Comparison of ENCODE assay signal across 2 cellular contexts in the genomic region with DNA sequence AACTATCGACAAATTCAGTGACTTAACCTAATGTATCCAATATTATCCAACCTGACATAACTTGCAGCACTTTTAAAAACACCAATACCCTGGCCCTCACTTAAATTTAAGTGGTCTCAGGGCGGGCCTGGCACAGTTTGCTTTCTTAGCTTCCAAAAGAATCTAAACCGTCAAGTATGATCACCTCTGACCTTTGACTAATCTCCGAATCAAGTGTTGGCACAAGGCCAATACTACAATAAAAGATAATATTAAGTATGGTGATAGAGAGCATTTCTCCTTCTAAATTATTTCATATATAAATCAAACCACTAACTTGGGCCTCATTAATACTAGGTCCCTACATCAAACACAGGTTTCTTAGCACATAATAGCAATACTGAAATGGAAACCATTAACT.
TF ChIP-seq lines count a peak whose summit lies in the region.

No MANE protein-coding gene starts in this region.

TF ChIP-seq in A549, 52 proteins besides CTCF, POLR2A, EP300 and RAD21 (continued from another document):
- TF ChIP-seq REST (IDR thresholded peaks at IDR 0.05), result no peak
- TF ChIP-seq MAZ (IDR thresholded peaks at IDR 0.05; ENCODE audit: borderline replicate concordance, low read depth, low read length), result no peak
- TF ChIP-seq FOXS1 (CRISPR knock-in tag; IDR thresholded peaks at IDR 0.05), result no peak
- no peak for TF ChIP-seq NR3C1 (IDR thresholded peaks at IDR 0.05)
- TF ChIP-seq, protein P1, sequence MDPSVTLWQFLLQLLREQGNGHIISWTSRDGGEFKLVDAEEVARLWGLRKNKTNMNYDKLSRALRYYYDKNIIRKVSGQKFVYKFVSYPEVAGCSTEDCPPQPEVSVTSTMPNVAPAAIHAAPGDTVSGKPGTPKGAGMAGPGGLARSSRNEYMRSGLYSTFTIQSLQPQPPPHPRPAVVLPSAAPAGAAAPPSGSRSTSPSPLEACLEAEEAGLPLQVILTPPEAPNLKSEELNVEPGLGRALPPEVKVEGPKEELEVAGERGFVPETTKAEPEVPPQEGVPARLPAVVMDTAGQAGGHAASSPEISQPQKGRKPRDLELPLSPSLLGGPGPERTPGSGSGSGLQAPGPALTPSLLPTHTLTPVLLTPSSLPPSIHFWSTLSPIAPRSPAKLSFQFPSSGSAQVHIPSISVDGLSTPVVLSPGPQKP (IDR thresholded peaks at IDR 0.05; ENCODE audit: low read depth, low read length), result no peak
- TF ChIP-seq PHF8 (IDR thresholded peaks at IDR 0.05; ENCODE audit: borderline replicate concordance, low read depth), result no peak
- TF ChIP-seq EHMT2 (IDR thresholded peaks at IDR 0.05; ENCODE audit: low read depth), result no peak
- no peak for TF ChIP-seq KDM5A (IDR thresholded peaks at IDR 0.05)
- TF ChIP-seq HOXA7 (CRISPR knock-in tag; IDR thresholded peaks at IDR 0.05), result no peak
- no peak for TF ChIP-seq CEBPB (IDR thresholded peaks at IDR 0.05)
- TF ChIP-seq, protein P2, sequence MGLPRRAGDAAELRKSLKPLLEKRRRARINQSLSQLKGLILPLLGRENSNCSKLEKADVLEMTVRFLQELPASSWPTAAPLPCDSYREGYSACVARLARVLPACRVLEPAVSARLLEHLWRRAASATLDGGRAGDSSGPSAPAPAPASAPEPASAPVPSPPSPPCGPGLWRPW (IDR thresholded peaks at IDR 0.05), result no peak
- no peak for TF ChIP-seq FOSL2 (IDR thresholded peaks at IDR 0.05)
- TF ChIP-seq FOSL2 (CRISPR knock-in tag; IDR thresholded peaks at IDR 0.05), result no peak
- no peak for TF ChIP-seq RNF2 (IDR thresholded peaks at IDR 0.05; ENCODE audit: borderline replicate concordance, low read depth)
- TF ChIP-seq, protein P3, sequence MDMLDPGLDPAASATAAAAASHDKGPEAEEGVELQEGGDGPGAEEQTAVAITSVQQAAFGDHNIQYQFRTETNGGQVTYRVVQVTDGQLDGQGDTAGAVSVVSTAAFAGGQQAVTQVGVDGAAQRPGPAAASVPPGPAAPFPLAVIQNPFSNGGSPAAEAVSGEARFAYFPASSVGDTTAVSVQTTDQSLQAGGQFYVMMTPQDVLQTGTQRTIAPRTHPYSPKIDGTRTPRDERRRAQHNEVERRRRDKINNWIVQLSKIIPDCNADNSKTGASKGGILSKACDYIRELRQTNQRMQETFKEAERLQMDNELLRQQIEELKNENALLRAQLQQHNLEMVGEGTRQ (IDR thresholded peaks at IDR 0.05), result no peak
TF ChIP-seq in A549: peak in this region for 0.

TF ChIP-seq in HEK293, 187 proteins besides CTCF, POLR2A, EP300 and RAD21 (continued from another document and continues in another):
- TF ChIP-seq ZNF350 (tag by site-specific recombination; IDR thresholded peaks at IDR 0.05), result peak; percentile 75; the same call in 1 of the 2 replicates
- 0 out of 2 replicates have a peak, but pooled peaks have one; percentile 77 for TF ChIP-seq ZNF561 (tag by site-specific recombination; IDR thresholded peaks at IDR 0.05; ENCODE audit: borderline replicate concordance)
- TF ChIP-seq ZFP3 (tag by site-specific recombination; IDR thresholded peaks at IDR 0.05; ENCODE audit: low read depth), result no peak
- no peak for TF ChIP-seq YY1 (tag by site-specific recombination; IDR thresholded peaks at IDR 0.05)
- TF ChIP-seq ZNF555 (tag by site-specific recombination; conservative IDR thresholded peaks at IDR 0.05), result no peak
- TF ChIP-seq ZNF23 (tag by site-specific recombination; IDR thresholded peaks at IDR 0.05; ENCODE audit: borderline replicate concordance), result no peak
- TF ChIP-seq ZNF473 (tag by site-specific recombination; IDR thresholded peaks at IDR 0.05), result no peak
- no peak for TF ChIP-seq ZNF114 (tag by site-specific recombination; IDR thresholded peaks at IDR 0.05)
- no peak for TF ChIP-seq ZBTB8A (tag by site-specific recombination; IDR thresholded peaks at IDR 0.05)
- no peak for TF ChIP-seq ZNF530 (tag by site-specific recombination; IDR thresholded peaks at IDR 0.05; ENCODE audit: low read depth)
- no peak for TF ChIP-seq ZNF558 (tag by site-specific recombination; IDR thresholded peaks at IDR 0.05)
- TF ChIP-seq ZNF549 (tag by site-specific recombination; IDR thresholded peaks at IDR 0.05), result peak; percentile 55
- peak; percentile 70 for TF ChIP-seq ZNF184 (tag by site-specific recombination; IDR thresholded peaks at IDR 0.05)
- no peak for TF ChIP-seq ZNF654 (tag by site-specific recombination; IDR thresholded peaks at IDR 0.05; ENCODE audit: low read depth)
- TF ChIP-seq ZNF768 (tag by site-specific recombination; IDR thresholded peaks at IDR 0.05), result no peak
- no peak for TF ChIP-seq ZNF324 (tag by site-specific recombination; IDR thresholded peaks at IDR 0.05)
- no peak for TF ChIP-seq SETDB1 (IDR thresholded peaks at IDR 0.05; ENCODE audit: insufficient read length, low read length)
- no peak for TF ChIP-seq ZNF174 (tag by site-specific recombination; IDR thresholded peaks at IDR 0.05)
- no peak for TF ChIP-seq ZNF202 (tag by site-specific recombination; IDR thresholded peaks at IDR 0.05; ENCODE audit: borderline replicate concordance)
- no peak for TF ChIP-seq ZIC2 (tag by site-specific recombination; IDR thresholded peaks at IDR 0.05)
- TF ChIP-seq ZNF214 (tag by site-specific recombination; IDR thresholded peaks at IDR 0.05; ENCODE audit: borderline replicate concordance), result peak; percentile 38; the same call in 1 of the 2 replicates
- TF ChIP-seq, protein P4, sequence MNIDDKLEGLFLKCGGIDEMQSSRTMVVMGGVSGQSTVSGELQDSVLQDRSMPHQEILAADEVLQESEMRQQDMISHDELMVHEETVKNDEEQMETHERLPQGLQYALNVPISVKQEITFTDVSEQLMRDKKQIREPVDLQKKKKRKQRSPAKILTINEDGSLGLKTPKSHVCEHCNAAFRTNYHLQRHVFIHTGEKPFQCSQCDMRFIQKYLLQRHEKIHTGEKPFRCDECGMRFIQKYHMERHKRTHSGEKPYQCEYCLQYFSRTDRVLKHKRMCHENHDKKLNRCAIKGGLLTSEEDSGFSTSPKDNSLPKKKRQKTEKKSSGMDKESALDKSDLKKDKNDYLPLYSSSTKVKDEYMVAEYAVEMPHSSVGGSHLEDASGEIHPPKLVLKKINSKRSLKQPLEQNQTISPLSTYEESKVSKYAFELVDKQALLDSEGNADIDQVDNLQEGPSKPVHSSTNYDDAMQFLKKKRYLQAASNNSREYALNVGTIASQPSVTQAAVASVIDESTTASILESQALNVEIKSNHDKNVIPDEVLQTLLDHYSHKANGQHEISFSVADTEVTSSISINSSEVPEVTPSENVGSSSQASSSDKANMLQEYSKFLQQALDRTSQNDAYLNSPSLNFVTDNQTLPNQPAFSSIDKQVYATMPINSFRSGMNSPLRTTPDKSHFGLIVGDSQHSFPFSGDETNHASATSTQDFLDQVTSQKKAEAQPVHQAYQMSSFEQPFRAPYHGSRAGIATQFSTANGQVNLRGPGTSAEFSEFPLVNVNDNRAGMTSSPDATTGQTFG (tag by site-specific recombination; IDR thresholded peaks at IDR 0.05; ENCODE audit: borderline replicate concordance), result no peak
- TF ChIP-seq, protein P5, sequence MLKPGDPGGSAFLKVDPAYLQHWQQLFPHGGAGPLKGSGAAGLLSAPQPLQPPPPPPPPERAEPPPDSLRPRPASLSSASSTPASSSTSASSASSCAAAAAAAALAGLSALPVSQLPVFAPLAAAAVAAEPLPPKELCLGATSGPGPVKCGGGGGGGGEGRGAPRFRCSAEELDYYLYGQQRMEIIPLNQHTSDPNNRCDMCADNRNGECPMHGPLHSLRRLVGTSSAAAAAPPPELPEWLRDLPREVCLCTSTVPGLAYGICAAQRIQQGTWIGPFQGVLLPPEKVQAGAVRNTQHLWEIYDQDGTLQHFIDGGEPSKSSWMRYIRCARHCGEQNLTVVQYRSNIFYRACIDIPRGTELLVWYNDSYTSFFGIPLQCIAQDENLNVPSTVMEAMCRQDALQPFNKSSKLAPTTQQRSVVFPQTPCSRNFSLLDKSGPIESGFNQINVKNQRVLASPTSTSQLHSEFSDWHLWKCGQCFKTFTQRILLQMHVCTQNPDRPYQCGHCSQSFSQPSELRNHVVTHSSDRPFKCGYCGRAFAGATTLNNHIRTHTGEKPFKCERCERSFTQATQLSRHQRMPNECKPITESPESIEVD (tag by site-specific recombination; IDR thresholded peaks at IDR 0.05), result peak; percentile 39; the same call in 1 of the 2 replicates
- TF ChIP-seq BCL11B (tag by site-specific recombination; IDR thresholded peaks at IDR 0.05; ENCODE audit: low read depth), result no peak
- no peak for TF ChIP-seq HIC1 (tag by site-specific recombination; IDR thresholded peaks at IDR 0.05)
- TF ChIP-seq, protein P6, sequence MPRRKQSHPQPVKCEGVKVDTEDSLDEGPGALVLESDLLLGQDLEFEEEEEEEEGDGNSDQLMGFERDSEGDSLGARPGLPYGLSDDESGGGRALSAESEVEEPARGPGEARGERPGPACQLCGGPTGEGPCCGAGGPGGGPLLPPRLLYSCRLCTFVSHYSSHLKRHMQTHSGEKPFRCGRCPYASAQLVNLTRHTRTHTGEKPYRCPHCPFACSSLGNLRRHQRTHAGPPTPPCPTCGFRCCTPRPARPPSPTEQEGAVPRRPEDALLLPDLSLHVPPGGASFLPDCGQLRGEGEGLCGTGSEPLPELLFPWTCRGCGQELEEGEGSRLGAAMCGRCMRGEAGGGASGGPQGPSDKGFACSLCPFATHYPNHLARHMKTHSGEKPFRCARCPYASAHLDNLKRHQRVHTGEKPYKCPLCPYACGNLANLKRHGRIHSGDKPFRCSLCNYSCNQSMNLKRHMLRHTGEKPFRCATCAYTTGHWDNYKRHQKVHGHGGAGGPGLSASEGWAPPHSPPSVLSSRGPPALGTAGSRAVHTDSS (tag by site-specific recombination; IDR thresholded peaks at IDR 0.05), result no peak
- no peak for TF ChIP-seq ZNF169 (tag by site-specific recombination; IDR thresholded peaks at IDR 0.05)
- no peak for TF ChIP-seq GLI2 (tag by site-specific recombination; IDR thresholded peaks at IDR 0.05; ENCODE audit: borderline replicate concordance, low read depth)
- no peak for TF ChIP-seq PRDM2 (tag by site-specific recombination; IDR thresholded peaks at IDR 0.05; ENCODE audit: borderline replicate concordance)
- no peak for TF ChIP-seq ZNF146 (tag by site-specific recombination; IDR thresholded peaks at IDR 0.05)
- TF ChIP-seq ZNF433 (tag by site-specific recombination; IDR thresholded peaks at IDR 0.05; ENCODE audit: low read depth), result no peak
- TF ChIP-seq YY2 (tag by site-specific recombination; IDR thresholded peaks at IDR 0.05), result no peak
- TF ChIP-seq KLF10 (tag by site-specific recombination; IDR thresholded peaks at IDR 0.05), result peak; percentile 51; the same call in 1 of the 2 replicates
- no peak for TF ChIP-seq ZNF501 (tag by site-specific recombination; IDR thresholded peaks at IDR 0.05)
- no peak for TF ChIP-seq ZNF16 (tag by site-specific recombination; IDR thresholded peaks at IDR 0.05; ENCODE audit: low read depth)
- no peak for TF ChIP-seq ZSCAN30 (tag by site-specific recombination; IDR thresholded peaks at IDR 0.05)
- TF ChIP-seq ZNF623 (tag by site-specific recombination; IDR thresholded peaks at IDR 0.05), result no peak
- no peak for TF ChIP-seq TCF7L2 (IDR thresholded peaks at IDR 0.05; ENCODE audit: borderline replicate concordance, low read depth, low read length)
